In genomic region chr2:144505245-144505801, GRCh38 we compare ENCODE assay signal across 8 cellular contexts. TPM values are rescaled to one million over a fixed set of nuclear protein-coding genes. Genes with fewer than 3 reads are reported as not detected.
DNase-seq lines count a peak whose midpoint lies in the region; ATAC-seq and TF ChIP-seq lines count a peak whose summit lies in the region.

No MANE protein-coding gene starts in this region.

- BruUV-seq in Calu3 (replicated peaks; lab: Mats Ljungman, UMichigan), result no TSS peak

- H3K4me3 ChIP-seq in colonic mucosa (no peak overlapping the region), mucosa of rectum (ENCODE audit: low read length in 2 of 2) (no peak overlapping the region), aorta (ENCODE audit: low read length in 2 of 2) (no peak overlapping the region)

- DNase-seq in Right ventricle myocardium inferior (ENCODE audit: missing footprints) (no peak), cardiac septum (ENCODE audit: low spot score) (no peak), colonic mucosa (no peak), aorta (no peak), Calu3 (no peak), HPDE6-E6E7 (ENCODE audit: extremely low spot score) (no peak)
- no peak for DNase-seq in stimulated activated CD4-positive, alpha-beta T cell treated with anti-CD3 and anti-CD28 coated beads, Interleukin-2, amount 100 ng/mL, for 24 hours

- ATAC-seq in Right ventricle myocardium inferior (peak; percentile 79), aorta (ENCODE audit: low FRiP score) (peak; percentile 44)

- no peaks in the 10 kb centered on the region for H3K4me1 ChIP-seq in colonic mucosa
- peaks cover 0 to 8% of the 10 kb centered on the region in 2 donors for H3K4me1 ChIP-seq in mucosa of rectum (ENCODE audit: control insufficient read depth in 2 of 2, insufficient read depth in 2 of 2, low read length in 2 of 2)
- peaks cover 7 to 11% of the 10 kb centered on the region in 2 donors for H3K4me1 ChIP-seq in aorta (ENCODE audit: control insufficient read depth in 1 of 2, insufficient read depth in 2 of 2, low read length in 2 of 2)

- CTCF ChIA-PET in Calu3 (lab: Charles Lee), result no interaction called here

- no peaks in the 10 kb centered on the region for H3K36me3 Mint-ChIP-seq in Calu3 (ENCODE audit: insufficient read depth, unreplicated experiment)

- no peaks in the 10 kb centered on the region for H3K4me1 Mint-ChIP-seq in Calu3 (ENCODE audit: low read depth, unreplicated experiment)

- H3K9me3 ChIP-seq in colonic mucosa (no peaks in the 10 kb centered on the region), mucosa of rectum (ENCODE audit: control insufficient read depth in 2 of 2, low read length in 2 of 2) (no peaks in the 10 kb centered on the region), aorta (ENCODE audit: control insufficient read depth, low read length) (no peaks in the 10 kb centered on the region)

- TF ChIP-seq CTCF in colonic mucosa (IDR thresholded peaks at IDR 0.05), result no peak
- TF ChIP-seq CTCF in Calu3 (IDR thresholded peaks at IDR 0.05; ENCODE audit: unreplicated experiment), result no peak

- H3K9me3 Mint-ChIP-seq in Calu3 (ENCODE audit: low read depth, unreplicated experiment), result no peaks in the 10 kb centered on the region

- H3K27me3 Mint-ChIP-seq in Calu3 (ENCODE audit: unreplicated experiment), result no peaks in the 10 kb centered on the region

- H3K27ac Mint-ChIP-seq in Calu3 (ENCODE audit: unreplicated experiment), result no peak overlapping the region

- peak overlapping the region; percentile 10 for H3K27ac ChIP-seq in colonic mucosa
- peak overlapping the region; percentile 0 to 64 for H3K27ac ChIP-seq in mucosa of rectum (ENCODE audit: low read depth in 2 of 2, low read length in 2 of 2)
- peak overlapping the region in 1 of 2 donors; percentile 22 for H3K27ac ChIP-seq in aorta (ENCODE audit: low read depth in 1 of 2, low read length in 2 of 2)

- WGBS in aorta, 2 donors, result 1% methylated on average over 2 of the region's 2 CpGs

- H3K9ac ChIP-seq in colonic mucosa (ENCODE audit: low read depth in 2 of 2, low read length in 2 of 2) (peak overlapping the region in 1 of 2 donors; percentile 38), mucosa of rectum (ENCODE audit: low read depth in 1 of 2, low read length in 2 of 2) (no peak overlapping the region)

- H3K36me3 ChIP-seq in colonic mucosa, result no peaks in the 10 kb centered on the region
- no peaks in the 10 kb centered on the region for H3K36me3 ChIP-seq in mucosa of rectum (ENCODE audit: control insufficient read depth in 2 of 2, insufficient read depth in 2 of 2, low read length in 2 of 2)
- H3K36me3 ChIP-seq in aorta (ENCODE audit: control insufficient read depth in 1 of 2, insufficient read depth in 2 of 2, low read length in 1 of 2), result no peaks in the 10 kb centered on the region

- intact Hi-C loops in Right ventricle myocardium inferior (cut with DNase I), result loop anchor here (5.0 kb wide), 1 partner anchor 48 kb away; no protein-coding TSS in a partner anchor
- intact Hi-C loops in cardiac septum (cut with DNase I), result loop anchor here (2.0 kb wide), 1 partner anchor 75 kb away; no protein-coding TSS in a partner anchor
- intact Hi-C loops in colonic mucosa (cut with DNase I), result no loop called here
- intact Hi-C loops in aorta (cut with DNase I), result no loop called here
- intact Hi-C loops in Calu3 (cut with micrococcal nuclease; ENCODE audit: unreplicated experiment), result no loop called here

- peaks cover 9% of the 10 kb centered on the region for H3K27me3 ChIP-seq in colonic mucosa
- peaks cover 4 to 17% of the 10 kb centered on the region in 2 donors for H3K27me3 ChIP-seq in mucosa of rectum (ENCODE audit: control insufficient read depth in 2 of 2, insufficient read depth in 2 of 2, low read length in 2 of 2)
- no peaks in the 10 kb centered on the region for H3K27me3 ChIP-seq in aorta (ENCODE audit: control insufficient read depth in 1 of 2, insufficient read depth in 2 of 2, low read length in 1 of 2)

- H3K4me3 Mint-ChIP-seq in Calu3 (ENCODE audit: low read depth, unreplicated experiment), result no peak overlapping the region

RNA-seq across cellular contexts. Expression of gene ZEB2, which starts 14.6 kb away (rescaled TPM):
- total RNA-seq in Right ventricle myocardium inferior, result 89.0 TPM
- 122 TPM for total RNA-seq in cardiac septum
- total RNA-seq in colonic mucosa, result 10 to 100 TPM; 17.4 to 29.6 TPM
- 100 to 1,000 TPM; 174 to 301 TPM for total RNA-seq in aorta
- polyA plus RNA-seq in aorta, result 10 to 100 TPM; 38.7 to 67.6 TPM
- total RNA-seq in Calu3 (2022), result 0.32 and 0.97 TPM in 2 replicates

Comparison
In these comparisons a context has a peak if more than half of its experiments do, and no peak if none do; other contexts are left out.
1. intact Hi-C loops: an anchor here in Right ventricle myocardium inferior (5.0 kb wide) and cardiac septum (2.0 kb wide); none called in colonic mucosa, aorta and Calu3.